19 cellular contexts compared by ENCODE assay signal in the genomic region with DNA sequence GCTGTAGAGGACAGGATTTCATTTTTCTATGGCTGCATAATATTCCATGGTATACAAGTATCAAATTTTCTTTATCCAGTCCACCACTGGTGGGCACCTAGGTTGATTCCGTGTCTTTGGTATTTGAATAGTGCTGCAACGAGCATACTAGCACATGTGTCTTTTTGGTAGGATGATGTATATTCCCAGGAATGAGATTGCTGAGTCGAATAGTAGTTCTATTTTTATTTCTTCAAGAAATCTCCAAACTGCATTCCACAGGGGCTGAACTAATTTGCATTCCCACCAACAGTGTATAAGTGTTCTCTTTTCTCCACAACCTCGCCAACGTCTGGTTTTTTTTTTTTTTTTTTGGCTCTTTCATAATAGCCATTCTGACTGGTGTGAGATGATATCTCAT.
"Had no signal": no experiment of that assay in that cellular context is flagged by ENCODE, and none has a peak within 500 bp of the region (broad histone marks: within the 10 kb centered on the region; RNA-seq: fewer than 3 reads in every experiment).

No MANE protein-coding gene starts in this region.

- H3K27me3 ChIP-seq: heart right ventricle, ovary, right lobe of liver, tibial nerve had no signal

- H3K36me3 ChIP-seq: heart right ventricle, left ventricle myocardium inferior, ovary, right lobe of liver, tibial nerve had no signal

- H3K27ac ChIP-seq: epithelial cell of prostate, heart right ventricle, left ventricle myocardium inferior, ovary, right lobe of liver, tibial nerve had no signal

- DNase-seq: activated CD4-positive, alpha-beta T cell treated with anti-CD3 and anti-CD28 coated beads, Interleukin-2, amount 10 ng/mL, durations not matched to agents 24 days and 14 days; activated CD4-positive, CD25-positive, alpha-beta regulatory T cell; activated CD8-positive, alpha-beta T cell treated with anti-CD3 and anti-CD28 coated beads, Interleukin-2, amount 10 ng/mL, durations not matched to agents 7 days and 5 days; activated effector memory CD4-positive, alpha-beta T cell treated with Interleukin-2 at 50 U/mL for 16 hours; activated naive CD4-positive, alpha-beta T cell treated with anti-CD3 and anti-CD28 coated beads, Interleukin-2, amount 10 ng/mL, durations not matched to agents 7 days and 5 days; activated naive CD8-positive, alpha-beta T cell treated with anti-CD3 and anti-CD28 coated beads, Interleukin-2, amount 50 U/mL, for 24 hours; activated T-cell treated with anti-CD3 and anti-CD28 coated beads, Interleukin-2, amount 50 U/mL, for 4 hours; aorta; endodermal cell; heart right ventricle; left ventricle myocardium inferior; naive B cell; ovary; right lobe of liver; stimulated activated CD4-positive, alpha-beta T cell treated with anti-CD3 and anti-CD28 coated beads, Interleukin-4, amount 100 ng/mL, for 4 hours; T-helper 1 cell; T-helper 9 cell had no signal

- H3K9me3 ChIP-seq: heart right ventricle, left ventricle myocardium inferior, ovary, right lobe of liver, tibial nerve had no signal

- H3K4me3 ChIP-seq: heart right ventricle, left ventricle myocardium inferior, ovary, right lobe of liver, tibial nerve had no signal
